29 cellular contexts compared by ENCODE assay signal in the genomic region with DNA sequence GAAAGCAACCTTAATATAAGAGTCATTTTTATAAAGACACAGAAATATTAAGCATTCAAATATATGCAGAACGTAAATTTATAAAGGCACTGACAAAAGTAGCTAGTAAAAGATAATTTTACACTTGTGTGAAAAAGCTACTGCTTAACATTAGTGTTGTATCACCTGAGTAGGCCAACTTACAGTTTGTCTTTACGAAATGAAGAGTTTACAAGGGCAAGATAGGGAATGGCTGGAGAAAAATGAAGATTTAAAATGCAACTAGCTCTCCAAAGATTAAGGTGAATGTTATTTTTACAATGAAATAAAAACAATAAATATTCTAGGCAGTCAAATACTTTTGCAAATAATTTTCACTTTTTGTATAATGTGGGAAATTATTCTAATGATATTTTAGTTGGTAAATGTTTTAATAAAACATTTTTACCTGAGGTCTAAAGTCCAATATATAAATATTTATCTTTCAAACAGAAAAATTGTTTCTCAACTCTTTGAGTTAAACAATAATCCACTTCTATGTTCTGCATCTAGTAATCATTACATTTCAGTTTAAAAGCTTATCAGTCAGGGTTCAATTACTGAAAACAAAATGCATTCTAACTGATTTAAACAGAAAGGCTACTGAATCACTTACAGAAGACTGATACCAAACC.
"Had no signal": no experiment of that assay in that cellular context is flagged by ENCODE, and none has a peak within 500 bp of the region (broad histone marks: within the 10 kb centered on the region; RNA-seq: fewer than 3 reads in every experiment).

No MANE protein-coding gene starts in this region.

- H3K27me3 ChIP-seq: gastroesophageal sphincter, heart left ventricle, hepatocyte, neural progenitor cell, right atrium auricular region, spleen, tibial nerve, upper lobe of left lung had no signal

- H3K4me2 ChIP-seq: hepatocyte, neural progenitor cell had no signal

- H3K4me3 ChIP-seq: gastroesophageal sphincter, heart left ventricle, hepatocyte, mucosa of descending colon, neural progenitor cell, right atrium auricular region, skin epidermis, spleen, thoracic aorta, tibial nerve, upper lobe of left lung had no signal

- H3K9ac ChIP-seq: neural progenitor cell, parathyroid adenoma had no signal

- H3K27ac ChIP-seq: epithelial cell of prostate, gastroesophageal sphincter, heart left ventricle, hepatocyte, neural progenitor cell, parathyroid adenoma, right atrium auricular region, skin epidermis, spleen, thoracic aorta, tibial nerve, upper lobe of left lung had no signal

- DNase-seq: cerebellar nuclear complex; cortex of kidney; effector CD4-positive, alpha-beta T cell; endodermal cell; foreskin fibroblast; heart left ventricle; kidney glomerular epithelial cell; left colon; mesenchymal stem cell; mucosa of descending colon; naive B cell; spleen; stimulated activated CD4-positive, alpha-beta T cell treated with anti-CD3 and anti-CD28 coated beads, Interleukin-4, amount 100 ng/mL, for 4 hours; stimulated activated naive CD8-positive, alpha-beta T cell treated with anti-CD3 and anti-CD28 coated beads, Interleukin-15, Interleukin-2, amounts not matched to agents 100 U/mL and 50 U/mL, for 24 hours; substantia nigra; upper lobe of left lung had no signal

- FAIRE-seq: urothelium cell line had no signal

- H3K9me3 ChIP-seq: heart left ventricle, mucosa of descending colon, right atrium auricular region, thoracic aorta, tibial nerve, upper lobe of left lung had no signal

- ATAC-seq: esophagus mucosa; gastroesophageal sphincter; heart left ventricle; left colon; mucosa of descending colon; natural killer cell treated with Interleukin-12 subunit alpha and Interleukin-12 subunit beta and Interleukin-15 and Interleukin-18, amount 100 ng/mL, for 72 hours; stimulated activated memory B cell treated with anti-CD40 and anti-IgM and Interleukin-4, amounts not matched to agents 10 μg/mL and 1 μg/mL and 100 μg/mL, for 72 hours; stimulated activated naive CD8-positive, alpha-beta T cell treated with anti-CD3 and anti-CD28 coated beads, Interleukin-15, Interleukin-2, amounts not matched to agents 100 U/mL and 50 U/mL, for 24 hours had no signal

- H3K36me3 ChIP-seq: gastroesophageal sphincter, heart left ventricle, neural progenitor cell, right atrium auricular region, spleen, thoracic aorta, tibial nerve, upper lobe of left lung had no signal

- H3K4me1 ChIP-seq: gastroesophageal sphincter, heart left ventricle, neural progenitor cell, parathyroid adenoma, right atrium auricular region, spleen, tibial nerve, upper lobe of left lung had no signal
